ENCODE assay signal across 17 cellular contexts in the genomic region with DNA sequence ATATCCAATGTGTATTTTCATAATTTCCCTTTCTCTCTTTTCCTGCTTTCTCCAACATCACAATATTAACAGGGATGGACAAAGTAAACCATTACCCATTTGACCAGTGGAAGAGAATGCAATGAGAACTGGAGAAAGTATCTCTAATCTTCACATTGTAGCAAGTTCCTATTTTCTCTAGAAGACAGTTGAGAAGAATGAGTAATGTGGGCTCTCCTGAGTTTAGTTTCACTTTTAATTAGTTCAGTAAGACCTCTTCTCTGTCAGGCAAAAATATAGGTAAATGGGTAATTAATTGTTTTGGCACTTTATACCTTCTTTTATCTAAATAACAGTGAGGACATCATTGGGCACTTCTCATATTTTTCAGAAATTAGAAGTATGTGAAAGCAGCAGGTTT.
A peak's percentile ranks its signal among the peaks of the same experiment; 100 is the strongest.
DNase-seq lines count a peak whose midpoint lies in the region; ATAC-seq, FAIRE-seq and TF ChIP-seq lines count a peak whose summit lies in the region.
"Had no signal": no experiment of that assay in that cellular context is flagged by ENCODE, and none has a peak within 500 bp of the region (broad histone marks: within the 10 kb centered on the region; RNA-seq: fewer than 3 reads in every experiment).

No MANE protein-coding gene starts in this region.

- H2AFZ ChIP-seq in Loucy (ENCODE audit: low read length) (no peak overlapping the region), GM12878 (ENCODE audit: control insufficient read depth, low read depth, low read length) (no peak overlapping the region), OCI-LY7 (ENCODE audit: low read length) (no peak overlapping the region)

- intact Hi-C loops in GM12878 (cut with micrococcal nuclease; ENCODE audit: unreplicated experiment), result no loop called here
- intact Hi-C loops in lower lobe of right lung (cut with DNase I), result no loop called here
- intact Hi-C loops in OCI-LY7 (cut with micrococcal nuclease; ENCODE audit: unreplicated experiment), result no loop called here

- BruUV-seq in GM12878 (replicated peaks; lab: Mats Ljungman, UMichigan), result no TSS peak
- BruUV-seq in OCI-LY7 (replicated peaks; lab: Mats Ljungman, UMichigan), result no TSS peak

- no peaks in the 10 kb centered on the region for H3K79me2 ChIP-seq in Loucy (ENCODE audit: insufficient read depth, low read length)
- no peaks in the 10 kb centered on the region for H3K79me2 ChIP-seq in GM12878 (ENCODE audit: control insufficient read depth, insufficient read depth, low read length)
- no peaks in the 10 kb centered on the region for H3K79me2 ChIP-seq in OCI-LY7 (ENCODE audit: insufficient read depth, low read depth, low read length)

- TF ChIP-seq RAD21 in GM12878 (IDR thresholded peaks at IDR 0.05; ENCODE audit: insufficient read depth, low read depth, low read length), result no peak

- TF ChIP-seq POLR2A in GM12878 (IDR thresholded peaks at IDR 0.05; ENCODE audit: low read depth, low read length) (no peak), gastroesophageal sphincter (IDR thresholded peaks at IDR 0.05) (no peak)

- H3K36me3 ChIP-seq in Loucy (ENCODE audit: insufficient read depth, low read length), result no peaks in the 10 kb centered on the region
- H3K36me3 ChIP-seq in GM12878 (ENCODE audit: control insufficient read depth in 2 of 2, insufficient read depth in 2 of 2, low read length in 1 of 2), result no peaks in the 10 kb centered on the region
- H3K36me3 ChIP-seq in SJCRH30, result no peaks in the 10 kb centered on the region
- H3K36me3 ChIP-seq in lower lobe of right lung, result no peaks in the 10 kb centered on the region
- H3K36me3 ChIP-seq in OCI-LY7 (ENCODE audit: insufficient read depth, low read length), result no peaks in the 10 kb centered on the region
- no peaks in the 10 kb centered on the region for H3K36me3 ChIP-seq in gastroesophageal sphincter
- H3K36me3 ChIP-seq: HAP-1 had no signal

- peak; percentile 81 for ATAC-seq in GM18868 (IDR thresholded peaks at IDR 0.05; ENCODE audit: unreplicated experiment)
- ATAC-seq in GM12878, result peak; percentile 62
- ATAC-seq in lower lobe of right lung, result no peak
- ATAC-seq in gastroesophageal sphincter, result no peak
- ATAC-seq: SK-N-SH treated with all-trans-retinoic acid at 6 μM for 48 hours had no signal

- H3K9ac ChIP-seq in Loucy (ENCODE audit: low read depth, low read length, poor library complexity, severe bottlenecking) (no peak overlapping the region), GM12878 (ENCODE audit: control insufficient read depth, insufficient read depth, low read length) (no peak overlapping the region)

- TF ChIP-seq EP300 in GM12878 (IDR thresholded peaks at IDR 0.05; ENCODE audit: borderline replicate concordance in 1 of 2, control insufficient read depth in 1 of 2, low read depth in 2 of 2, low read length in 2 of 2), result no peak
- no peak for TF ChIP-seq EP300 in gastroesophageal sphincter (IDR thresholded peaks at IDR 0.05)

- H3K9me2 ChIP-seq in Loucy (replicated peaks; ENCODE audit: low read depth, low read length), result no peaks in the 10 kb centered on the region
- no peaks in the 10 kb centered on the region for H3K9me2 ChIP-seq in OCI-LY7 (ENCODE audit: insufficient read depth, low read length)

- no peak for TF ChIP-seq CTCF in Loucy (conservative IDR thresholded peaks at IDR 0.05; ENCODE audit: low read length)
- TF ChIP-seq CTCF in GM12878 (IDR thresholded peaks at IDR 0.05 in 2 of 3, conservative IDR thresholded peaks at IDR 0.05 in 1 of 3; ENCODE audit: control insufficient read depth in 2 of 3, extremely low read depth in 1 of 3, insufficient read depth in 1 of 3, low read depth in 3 of 3, low read length in 3 of 3), result no peak
- no peak for TF ChIP-seq CTCF in lower lobe of right lung (IDR thresholded peaks at IDR 0.05)
- TF ChIP-seq CTCF in OCI-LY7 (conservative IDR thresholded peaks at IDR 0.05; ENCODE audit: low read length), result no peak
- no peak for TF ChIP-seq CTCF in gastroesophageal sphincter (IDR thresholded peaks at IDR 0.05)

- H3K4me2 ChIP-seq in Loucy (ENCODE audit: low read depth, low read length, poor library complexity, severe bottlenecking), result peak overlapping the region; percentile 34
- no peak overlapping the region for H3K4me2 ChIP-seq in GM12878 (ENCODE audit: control insufficient read depth, insufficient read depth)
- no peak overlapping the region for H3K4me2 ChIP-seq in OCI-LY7 (ENCODE audit: low read length)

- H3K4me1 ChIP-seq in Loucy (ENCODE audit: insufficient read depth, low read length, poor library complexity, severe bottlenecking), result no peaks in the 10 kb centered on the region
- no peaks in the 10 kb centered on the region for H3K4me1 ChIP-seq in GM12878 (ENCODE audit: control insufficient read depth, insufficient read depth, low read length)
- H3K4me1 ChIP-seq in SJCRH30, result no peaks in the 10 kb centered on the region
- no peaks in the 10 kb centered on the region for H3K4me1 ChIP-seq in lower lobe of right lung
- no peaks in the 10 kb centered on the region for H3K4me1 ChIP-seq in OCI-LY7 (ENCODE audit: insufficient read depth, low read length, poor library complexity, severe bottlenecking)
- no peaks in the 10 kb centered on the region for H3K4me1 ChIP-seq in gastroesophageal sphincter
- H3K4me1 ChIP-seq: HAP-1 had no signal

- DNase-seq in NOMO-1 treated with dmso at 0.1 percent for 144 hours (lab: John Stamatoyannopoulos, UW; ENCODE audit: unreplicated experiment) (peak; percentile 14), GM12878 (ENCODE audit: low read depth, low spot score) (no peak), SJCRH30 (no peak), lower lobe of right lung (no peak), OCI-LY7 (ENCODE audit: low spot score) (no peak)
- DNase-seq: Calu3; CD4-positive, alpha-beta T cell; NCI-H1930; NCI-H2171; NCI-H446 treated with DMSO at 0.1 percent for 48 hours; NCI-H774; Right ventricle myocardium superior had no signal

- peak overlapping the region; percentile 25 for H3K4me3 ChIP-seq in Loucy (ENCODE audit: low read length, poor library complexity, severe bottlenecking)
- H3K4me3 ChIP-seq in GM12878, result no peak overlapping the region
- H3K4me3 ChIP-seq in SJCRH30, result no peak overlapping the region
- H3K4me3 ChIP-seq in lower lobe of right lung, result no peak overlapping the region
- H3K4me3 ChIP-seq in OCI-LY7 (ENCODE audit: low read depth, low read length, poor library complexity, severe bottlenecking), result no peak overlapping the region
- H3K4me3 ChIP-seq in gastroesophageal sphincter, result no peak overlapping the region
- H3K4me3 ChIP-seq: HAP-1 had no signal

- POLR2A ChIA-PET in GM12878 (lab: Charles Lee), result no interaction called here
- POLR2A ChIA-PET in OCI-LY7 (lab: Charles Lee), result no interaction called here

- H3F3A ChIP-seq in Loucy (ENCODE audit: low read depth), result no peaks in the 10 kb centered on the region

- no peak for FAIRE-seq in GM12878 (lab: Jason Lieb, UNC)

- RAD21 ChIA-PET in GM12878 (lab: Charles Lee; ENCODE audit: unreplicated experiment), result no interaction called here

- H3K9me3 ChIP-seq in Loucy (ENCODE audit: insufficient read depth, low read depth, low read length) (no peaks in the 10 kb centered on the region), GM12878 (replicated peaks; ENCODE audit: control insufficient read depth, insufficient read depth, low read length) (no peaks in the 10 kb centered on the region), SJCRH30 (replicated peaks) (no peaks in the 10 kb centered on the region), lower lobe of right lung (no peaks in the 10 kb centered on the region), OCI-LY7 (ENCODE audit: low read length) (no peaks in the 10 kb centered on the region), gastroesophageal sphincter (no peaks in the 10 kb centered on the region)
- H3K9me3 ChIP-seq: HAP-1 had no signal

- H3K27ac ChIP-seq in GM12878 (ENCODE audit: control insufficient read depth, insufficient read depth), result no peak overlapping the region
- H3K27ac ChIP-seq in SJCRH30, result no peak overlapping the region
- H3K27ac ChIP-seq in lower lobe of right lung, result no peak overlapping the region
- no peak overlapping the region for H3K27ac ChIP-seq in OCI-LY7 (ENCODE audit: low read depth, low read length, poor library complexity, severe bottlenecking)
- H3K27ac ChIP-seq in gastroesophageal sphincter, result no peak overlapping the region

- H3K27me3 ChIP-seq in Loucy (ENCODE audit: insufficient read depth, low read length, poor library complexity, severe bottlenecking) (no peaks in the 10 kb centered on the region), GM12878 (replicated peaks in 1 of 2; ENCODE audit: control insufficient read depth in 2 of 2, insufficient read depth in 2 of 2, low read length in 1 of 2) (no peaks in the 10 kb centered on the region), SJCRH30 (no peaks in the 10 kb centered on the region), lower lobe of right lung (ENCODE audit: low read depth) (no peaks in the 10 kb centered on the region), gastroesophageal sphincter (no peaks in the 10 kb centered on the region)

- H4K20me1 ChIP-seq in Loucy (ENCODE audit: insufficient read depth, low read length, poor library complexity, severe bottlenecking), result no peaks in the 10 kb centered on the region
- H4K20me1 ChIP-seq in GM12878 (ENCODE audit: control insufficient read depth, insufficient read depth), result no peaks in the 10 kb centered on the region
- no peaks in the 10 kb centered on the region for H4K20me1 ChIP-seq in OCI-LY7 (ENCODE audit: insufficient read depth, low read length)

- in situ Hi-C loops in GM12878 (cut with MboI), result no loop called here

- CTCF ChIA-PET in GM12878 (lab: Yijun Ruan, JAX), result no interaction called here
- CTCF ChIA-PET in OCI-LY7 (lab: Charles Lee; ENCODE audit: unreplicated experiment), result no interaction called here

- SMC1A ChIA-PET in GM12878 (lab: Charles Lee; ENCODE audit: uncharacterized antibody, unreplicated experiment), result no interaction called here

Comparison
In these comparisons a context has a peak if more than half of its experiments do, and no peak if none do; other contexts are left out.
1. ATAC-seq: peak in GM18868 (single experiment) and GM12878 (single experiment); none in lower lobe of right lung (0 of 2) and gastroesophageal sphincter (single experiment).